1 cellular context compared by ENCODE assay signal in the genomic region with DNA sequence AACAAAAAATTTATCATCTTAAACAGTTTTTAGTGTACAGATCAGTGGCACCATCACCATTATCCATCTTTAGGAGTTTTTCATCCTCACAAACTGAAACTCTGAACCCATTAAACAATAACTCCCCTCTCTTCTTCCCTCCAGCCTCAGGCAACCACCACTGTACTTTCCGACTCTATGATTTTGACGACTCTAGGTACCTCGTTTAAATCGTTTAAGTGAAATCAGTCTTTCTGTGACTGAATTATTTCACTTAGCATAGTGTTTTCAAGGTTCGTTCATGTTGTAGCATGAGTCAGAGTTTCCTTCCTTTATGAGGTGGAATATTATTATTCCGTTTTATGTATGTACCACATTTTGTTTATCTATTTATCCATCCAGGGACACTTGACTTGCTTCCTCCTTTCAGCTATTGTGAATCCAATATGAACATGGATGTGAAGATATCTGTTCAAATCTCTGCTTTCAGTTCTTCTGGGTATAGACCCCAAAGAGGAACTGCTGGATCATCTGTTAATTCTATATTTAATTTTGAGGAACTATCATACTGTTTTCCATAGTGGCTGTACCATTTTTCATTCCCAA.
TF ChIP-seq lines count a peak whose summit lies in the region.

No MANE protein-coding gene starts in this region.

TF ChIP-seq in GM12878, 131 proteins besides CTCF, POLR2A, EP300 and RAD21:
- TF ChIP-seq, protein P1, sequence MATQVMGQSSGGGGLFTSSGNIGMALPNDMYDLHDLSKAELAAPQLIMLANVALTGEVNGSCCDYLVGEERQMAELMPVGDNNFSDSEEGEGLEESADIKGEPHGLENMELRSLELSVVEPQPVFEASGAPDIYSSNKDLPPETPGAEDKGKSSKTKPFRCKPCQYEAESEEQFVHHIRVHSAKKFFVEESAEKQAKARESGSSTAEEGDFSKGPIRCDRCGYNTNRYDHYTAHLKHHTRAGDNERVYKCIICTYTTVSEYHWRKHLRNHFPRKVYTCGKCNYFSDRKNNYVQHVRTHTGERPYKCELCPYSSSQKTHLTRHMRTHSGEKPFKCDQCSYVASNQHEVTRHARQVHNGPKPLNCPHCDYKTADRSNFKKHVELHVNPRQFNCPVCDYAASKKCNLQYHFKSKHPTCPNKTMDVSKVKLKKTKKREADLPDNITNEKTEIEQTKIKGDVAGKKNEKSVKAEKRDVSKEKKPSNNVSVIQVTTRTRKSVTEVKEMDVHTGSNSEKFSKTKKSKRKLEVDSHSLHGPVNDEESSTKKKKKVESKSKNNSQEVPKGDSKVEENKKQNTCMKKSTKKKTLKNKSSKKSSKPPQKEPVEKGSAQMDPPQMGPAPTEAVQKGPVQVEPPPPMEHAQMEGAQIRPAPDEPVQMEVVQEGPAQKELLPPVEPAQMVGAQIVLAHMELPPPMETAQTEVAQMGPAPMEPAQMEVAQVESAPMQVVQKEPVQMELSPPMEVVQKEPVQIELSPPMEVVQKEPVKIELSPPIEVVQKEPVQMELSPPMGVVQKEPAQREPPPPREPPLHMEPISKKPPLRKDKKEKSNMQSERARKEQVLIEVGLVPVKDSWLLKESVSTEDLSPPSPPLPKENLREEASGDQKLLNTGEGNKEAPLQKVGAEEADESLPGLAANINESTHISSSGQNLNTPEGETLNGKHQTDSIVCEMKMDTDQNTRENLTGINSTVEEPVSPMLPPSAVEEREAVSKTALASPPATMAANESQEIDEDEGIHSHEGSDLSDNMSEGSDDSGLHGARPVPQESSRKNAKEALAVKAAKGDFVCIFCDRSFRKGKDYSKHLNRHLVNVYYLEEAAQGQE (IDR thresholded peaks at IDR 0.05; ENCODE audit: low read depth, low read length) = no peak
- TF ChIP-seq CBFB (IDR thresholded peaks at IDR 0.05; ENCODE audit: low read depth) (no peak), ATF7 (IDR thresholded peaks at IDR 0.05; ENCODE audit: low read depth) (no peak), SP1 (IDR thresholded peaks at IDR 0.05; ENCODE audit: low read depth, low read length) (no peak), HDGF (IDR thresholded peaks at IDR 0.05) (no peak), ZNF207 (IDR thresholded peaks at IDR 0.05; ENCODE audit: borderline replicate concordance) (no peak), MTA3 (IDR thresholded peaks at IDR 0.05; ENCODE audit: borderline replicate concordance, low read length) (no peak), ZNF217 (IDR thresholded peaks at IDR 0.05) (no peak), PAX8 (IDR thresholded peaks at IDR 0.05) (no peak), RUNX3 (IDR thresholded peaks at IDR 0.05; ENCODE audit: low read length) (no peak), SIN3A (IDR thresholded peaks at IDR 0.05; ENCODE audit: low read depth, low read length) (no peak)
- TF ChIP-seq, protein P2, sequence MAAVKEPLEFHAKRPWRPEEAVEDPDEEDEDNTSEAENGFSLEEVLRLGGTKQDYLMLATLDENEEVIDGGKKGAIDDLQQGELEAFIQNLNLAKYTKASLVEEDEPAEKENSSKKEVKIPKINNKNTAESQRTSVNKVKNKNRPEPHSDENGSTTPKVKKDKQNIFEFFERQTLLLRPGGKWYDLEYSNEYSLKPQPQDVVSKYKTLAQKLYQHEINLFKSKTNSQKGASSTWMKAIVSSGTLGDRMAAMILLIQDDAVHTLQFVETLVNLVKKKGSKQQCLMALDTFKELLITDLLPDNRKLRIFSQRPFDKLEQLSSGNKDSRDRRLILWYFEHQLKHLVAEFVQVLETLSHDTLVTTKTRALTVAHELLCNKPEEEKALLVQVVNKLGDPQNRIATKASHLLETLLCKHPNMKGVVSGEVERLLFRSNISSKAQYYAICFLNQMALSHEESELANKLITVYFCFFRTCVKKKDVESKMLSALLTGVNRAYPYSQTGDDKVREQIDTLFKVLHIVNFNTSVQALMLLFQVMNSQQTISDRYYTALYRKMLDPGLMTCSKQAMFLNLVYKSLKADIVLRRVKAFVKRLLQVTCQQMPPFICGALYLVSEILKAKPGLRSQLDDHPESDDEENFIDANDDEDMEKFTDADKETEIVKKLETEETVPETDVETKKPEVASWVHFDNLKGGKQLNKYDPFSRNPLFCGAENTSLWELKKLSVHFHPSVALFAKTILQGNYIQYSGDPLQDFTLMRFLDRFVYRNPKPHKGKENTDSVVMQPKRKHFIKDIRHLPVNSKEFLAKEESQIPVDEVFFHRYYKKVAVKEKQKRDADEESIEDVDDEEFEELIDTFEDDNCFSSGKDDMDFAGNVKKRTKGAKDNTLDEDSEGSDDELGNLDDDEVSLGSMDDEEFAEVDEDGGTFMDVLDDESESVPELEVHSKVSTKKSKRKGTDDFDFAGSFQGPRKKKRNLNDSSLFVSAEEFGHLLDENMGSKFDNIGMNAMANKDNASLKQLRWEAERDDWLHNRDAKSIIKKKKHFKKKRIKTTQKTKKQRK (IDR thresholded peaks at IDR 0.05; ENCODE audit: low read depth, low read length) = no peak
- TF ChIP-seq, protein P3, sequence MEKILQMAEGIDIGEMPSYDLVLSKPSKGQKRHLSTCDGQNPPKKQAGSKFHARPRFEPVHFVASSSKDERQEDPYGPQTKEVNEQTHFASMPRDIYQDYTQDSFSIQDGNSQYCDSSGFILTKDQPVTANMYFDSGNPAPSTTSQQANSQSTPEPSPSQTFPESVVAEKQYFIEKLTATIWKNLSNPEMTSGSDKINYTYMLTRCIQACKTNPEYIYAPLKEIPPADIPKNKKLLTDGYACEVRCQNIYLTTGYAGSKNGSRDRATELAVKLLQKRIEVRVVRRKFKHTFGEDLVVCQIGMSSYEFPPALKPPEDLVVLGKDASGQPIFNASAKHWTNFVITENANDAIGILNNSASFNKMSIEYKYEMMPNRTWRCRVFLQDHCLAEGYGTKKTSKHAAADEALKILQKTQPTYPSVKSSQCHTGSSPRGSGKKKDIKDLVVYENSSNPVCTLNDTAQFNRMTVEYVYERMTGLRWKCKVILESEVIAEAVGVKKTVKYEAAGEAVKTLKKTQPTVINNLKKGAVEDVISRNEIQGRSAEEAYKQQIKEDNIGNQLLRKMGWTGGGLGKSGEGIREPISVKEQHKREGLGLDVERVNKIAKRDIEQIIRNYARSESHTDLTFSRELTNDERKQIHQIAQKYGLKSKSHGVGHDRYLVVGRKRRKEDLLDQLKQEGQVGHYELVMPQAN (conservative IDR thresholded peaks at IDR 0.05) = no peak
- TF ChIP-seq, protein P4, sequence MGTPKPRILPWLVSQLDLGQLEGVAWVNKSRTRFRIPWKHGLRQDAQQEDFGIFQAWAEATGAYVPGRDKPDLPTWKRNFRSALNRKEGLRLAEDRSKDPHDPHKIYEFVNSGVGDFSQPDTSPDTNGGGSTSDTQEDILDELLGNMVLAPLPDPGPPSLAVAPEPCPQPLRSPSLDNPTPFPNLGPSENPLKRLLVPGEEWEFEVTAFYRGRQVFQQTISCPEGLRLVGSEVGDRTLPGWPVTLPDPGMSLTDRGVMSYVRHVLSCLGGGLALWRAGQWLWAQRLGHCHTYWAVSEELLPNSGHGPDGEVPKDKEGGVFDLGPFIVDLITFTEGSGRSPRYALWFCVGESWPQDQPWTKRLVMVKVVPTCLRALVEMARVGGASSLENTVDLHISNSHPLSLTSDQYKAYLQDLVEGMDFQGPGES (IDR thresholded peaks at IDR 0.05) = no peak
- TF ChIP-seq, protein P5, sequence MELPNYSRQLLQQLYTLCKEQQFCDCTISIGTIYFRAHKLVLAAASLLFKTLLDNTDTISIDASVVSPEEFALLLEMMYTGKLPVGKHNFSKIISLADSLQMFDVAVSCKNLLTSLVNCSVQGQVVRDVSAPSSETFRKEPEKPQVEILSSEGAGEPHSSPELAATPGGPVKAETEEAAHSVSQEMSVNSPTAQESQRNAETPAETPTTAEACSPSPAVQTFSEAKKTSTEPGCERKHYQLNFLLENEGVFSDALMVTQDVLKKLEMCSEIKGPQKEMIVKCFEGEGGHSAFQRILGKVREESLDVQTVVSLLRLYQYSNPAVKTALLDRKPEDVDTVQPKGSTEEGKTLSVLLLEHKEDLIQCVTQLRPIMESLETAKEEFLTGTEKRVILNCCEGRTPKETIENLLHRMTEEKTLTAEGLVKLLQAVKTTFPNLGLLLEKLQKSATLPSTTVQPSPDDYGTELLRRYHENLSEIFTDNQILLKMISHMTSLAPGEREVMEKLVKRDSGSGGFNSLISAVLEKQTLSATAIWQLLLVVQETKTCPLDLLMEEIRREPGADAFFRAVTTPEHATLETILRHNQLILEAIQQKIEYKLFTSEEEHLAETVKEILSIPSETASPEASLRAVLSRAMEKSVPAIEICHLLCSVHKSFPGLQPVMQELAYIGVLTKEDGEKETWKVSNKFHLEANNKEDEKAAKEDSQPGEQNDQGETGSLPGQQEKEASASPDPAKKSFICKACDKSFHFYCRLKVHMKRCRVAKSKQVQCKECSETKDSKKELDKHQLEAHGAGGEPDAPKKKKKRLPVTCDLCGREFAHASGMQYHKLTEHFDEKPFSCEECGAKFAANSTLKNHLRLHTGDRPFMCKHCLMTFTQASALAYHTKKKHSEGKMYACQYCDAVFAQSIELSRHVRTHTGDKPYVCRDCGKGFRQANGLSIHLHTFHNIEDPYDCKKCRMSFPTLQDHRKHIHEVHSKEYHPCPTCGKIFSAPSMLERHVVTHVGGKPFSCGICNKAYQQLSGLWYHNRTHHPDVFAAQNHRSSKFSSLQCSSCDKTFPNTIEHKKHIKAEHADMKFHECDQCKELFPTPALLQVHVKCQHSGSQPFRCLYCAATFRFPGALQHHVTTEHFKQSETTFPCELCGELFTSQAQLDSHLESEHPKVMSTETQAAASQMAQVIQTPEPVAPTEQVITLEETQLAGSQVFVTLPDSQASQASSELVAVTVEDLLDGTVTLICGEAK (IDR thresholded peaks at IDR 0.05; ENCODE audit: borderline replicate concordance) = no peak
